In the genomic region with DNA sequence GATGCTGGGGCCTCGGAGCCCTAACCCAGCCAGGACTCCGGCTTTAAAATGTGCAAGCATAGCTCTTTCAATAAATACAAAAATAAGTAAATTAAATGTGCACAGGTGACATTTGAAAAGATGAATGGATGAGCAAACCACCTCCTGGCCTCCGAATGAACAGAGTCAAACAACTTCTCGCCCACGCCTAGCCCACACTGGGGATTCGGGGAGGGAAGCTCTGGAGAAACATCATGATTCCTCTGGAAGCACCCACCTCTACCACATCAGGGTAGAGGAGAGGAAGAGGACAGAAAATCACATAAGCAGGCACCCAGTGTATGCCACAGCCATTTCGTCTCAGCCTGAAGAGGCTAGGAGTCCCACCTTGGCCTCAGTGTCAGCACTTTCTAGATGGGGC, we compare ENCODE assay signal across 32 cellular contexts.
"Had no signal": no experiment of that assay in that cellular context is flagged by ENCODE, and none has a peak within 500 bp of the region (broad histone marks: within the 10 kb centered on the region; RNA-seq: fewer than 3 reads in every experiment).

No MANE protein-coding gene starts in this region.

- H3K27me3 ChIP-seq: adrenal gland, body of pancreas, esophagus squamous epithelium had no signal

- H3K27ac ChIP-seq: adrenal gland, body of pancreas, epithelial cell of prostate, esophagus squamous epithelium, gastroesophageal sphincter had no signal

- H3K4me3 Mint-ChIP-seq: activated CD4-positive, alpha-beta memory T cell treated with anti-CD3 and anti-CD28 coated beads for 36 hours; activated CD4-positive, alpha-beta T cell treated with anti-CD3 and anti-CD28 coated beads for 36 hours; activated CD4-positive, alpha-beta T cell treated with anti-CD3 and anti-CD28 coated beads, Interleukin-2, amount 10 ng/mL, durations not matched to agents 24 days and 14 days; activated CD8-positive, alpha-beta memory T cell treated with anti-CD3 and anti-CD28 coated beads, Interleukin-2, amount 10 ng/mL, durations not matched to agents 7 days and 5 days; activated CD8-positive, alpha-beta T cell treated with anti-CD3 and anti-CD28 coated beads, Interleukin-2, amount 10 ng/mL, durations not matched to agents 7 days and 5 days; activated naive CD4-positive, alpha-beta T cell treated with anti-CD3 and anti-CD28 coated beads for 36 hours; activated naive CD4-positive, alpha-beta T cell treated with anti-CD3 and anti-CD28 coated beads, Interleukin-2, amount 50 U/mL, for 24 hours; activated naive CD8-positive, alpha-beta T cell treated with anti-CD3 and anti-CD28 coated beads for 36 hours; activated naive CD8-positive, alpha-beta T cell treated with anti-CD3 and anti-CD28 coated beads, Interleukin-2, amount 50 U/mL, for 24 hours; activated T-helper 1 cell treated with anti-CD3 and anti-CD28 coated beads, Interleukin-12 subunit alpha, Interleukin-12 subunit beta, Interleukin-2, Interleukin-4 antibody, amounts not matched to agents 30 ng/mL and 10 ng/mL and 1 ng/mL, durations not matched to agents 14 hours and 24 hours and 36 hours; T-cell; T-helper 1 cell treated with Interleukin-12 subunit alpha and Interleukin-12 subunit beta and Interleukin-4 antibody, amounts not matched to agents 30 μg/mL and 1 μg/mL, for 36 hours; T-helper 2 cell treated with Interferon-gamma antibody and Interleukin-4, amounts not matched to agents 5 μg/mL and 100 μg/mL, for 36 hours had no signal

- H3K9me3 Mint-ChIP-seq: activated CD4-positive, alpha-beta memory T cell treated with anti-CD3 and anti-CD28 coated beads for 36 hours; activated CD4-positive, alpha-beta T cell treated with anti-CD3 and anti-CD28 coated beads, Interleukin-2, amount 10 ng/mL, durations not matched to agents 24 days and 14 days; activated naive CD4-positive, alpha-beta T cell treated with anti-CD3 and anti-CD28 coated beads for 36 hours; activated naive CD4-positive, alpha-beta T cell treated with anti-CD3 and anti-CD28 coated beads, Interleukin-2, amount 50 U/mL, for 24 hours; activated naive CD8-positive, alpha-beta T cell treated with anti-CD3 and anti-CD28 coated beads for 36 hours; activated naive CD8-positive, alpha-beta T cell treated with anti-CD3 and anti-CD28 coated beads, Interleukin-2, amount 50 U/mL, for 24 hours; activated T-helper 1 cell treated with anti-CD3 and anti-CD28 coated beads, Interleukin-12 subunit alpha, Interleukin-12 subunit beta, Interleukin-2, Interleukin-4 antibody, amounts not matched to agents 30 ng/mL and 10 ng/mL and 1 ng/mL, durations not matched to agents 14 hours and 24 hours and 36 hours; activated T-helper 2 cell treated with anti-CD3 and anti-CD28 coated beads, Interferon-gamma antibody, Interleukin-2, Interleukin-4, amounts not matched to agents 10 μg/mL and 5 μg/mL and 100 μg/mL, durations not matched to agents 14 hours and 24 hours and 36 hours; T-cell; T-helper 1 cell treated with Interleukin-12 subunit alpha and Interleukin-12 subunit beta and Interleukin-4 antibody, amounts not matched to agents 30 μg/mL and 1 μg/mL, for 36 hours; T-helper 2 cell treated with Interferon-gamma antibody and Interleukin-4, amounts not matched to agents 5 μg/mL and 100 μg/mL, for 36 hours had no signal

- H3K36me3 Mint-ChIP-seq: activated CD4-positive, alpha-beta memory T cell treated with anti-CD3 and anti-CD28 coated beads for 36 hours; activated CD8-positive, alpha-beta memory T cell treated with anti-CD3 and anti-CD28 coated beads, Interleukin-2, amount 10 ng/mL, durations not matched to agents 7 days and 5 days; activated naive CD4-positive, alpha-beta T cell treated with anti-CD3 and anti-CD28 coated beads, Interleukin-2, amount 50 U/mL, for 24 hours; activated naive CD8-positive, alpha-beta T cell treated with anti-CD3 and anti-CD28 coated beads for 36 hours; T-cell had no signal

- DNase-seq: activated CD4-positive, alpha-beta memory T cell treated with anti-CD3 and anti-CD28 coated beads for 36 hours; activated CD4-positive, alpha-beta T cell treated with anti-CD3 and anti-CD28 coated beads for 36 hours; activated CD4-positive, alpha-beta T cell treated with anti-CD3 and anti-CD28 coated beads, Interleukin-2, amount 10 ng/mL, durations not matched to agents 24 days and 14 days; activated CD4-positive, CD25-positive, alpha-beta regulatory T cell; activated CD4-positive, CD25-positive, alpha-beta regulatory T cell treated with anti-CD3 and anti-CD28 coated beads, Interleukin-2, amount 50 U/mL, for 72 hours; activated CD8-positive, alpha-beta memory T cell treated with anti-CD3 and anti-CD28 coated beads, Interleukin-2, amount 10 ng/mL, durations not matched to agents 7 days and 5 days; activated CD8-positive, alpha-beta memory T cell treated with anti-CD3 and anti-CD28 coated beads, Interleukin-2, amount 50 U/mL, for 4 hours; activated CD8-positive, alpha-beta T cell treated with anti-CD3 and anti-CD28 coated beads, Interleukin-2, amount 10 ng/mL, durations not matched to agents 7 days and 5 days; activated effector memory CD4-positive, alpha-beta T cell treated with anti-CD3 and anti-CD28 coated beads, Interleukin-2, amount 50 U/mL, for 16 hours; activated naive CD4-positive, alpha-beta T cell treated with anti-CD3 and anti-CD28 coated beads for 36 hours; activated naive CD8-positive, alpha-beta T cell treated with anti-CD3 and anti-CD28 coated beads for 36 hours; activated naive CD8-positive, alpha-beta T cell treated with anti-CD3 and anti-CD28 coated beads, Interleukin-2, amount 50 U/mL, for 24 hours; activated T-cell treated with anti-CD3 and anti-CD28 coated beads, Interleukin-2, amount 50 U/mL, for 1 hour; activated T-cell treated with anti-CD3 and anti-CD28 coated beads, Interleukin-2, amount 50 U/mL, for 48 hours; adrenal gland; amygdala; aorta; body of pancreas; cortex of kidney; dermis blood vessel endothelial cell; effector CD4-positive, alpha-beta T cell; esophagus squamous epithelium; foreskin melanocyte; T-cell; T1000 had no signal

- H3K27ac Mint-ChIP-seq: activated CD4-positive, alpha-beta memory T cell treated with anti-CD3 and anti-CD28 coated beads for 36 hours; activated CD4-positive, alpha-beta T cell treated with anti-CD3 and anti-CD28 coated beads for 36 hours; activated CD4-positive, alpha-beta T cell treated with anti-CD3 and anti-CD28 coated beads, Interleukin-2, amount 10 ng/mL, durations not matched to agents 24 days and 14 days; activated CD8-positive, alpha-beta memory T cell treated with anti-CD3 and anti-CD28 coated beads, Interleukin-2, amount 10 ng/mL, durations not matched to agents 7 days and 5 days; activated CD8-positive, alpha-beta T cell treated with anti-CD3 and anti-CD28 coated beads, Interleukin-2, amount 10 ng/mL, durations not matched to agents 7 days and 5 days; activated naive CD4-positive, alpha-beta T cell treated with anti-CD3 and anti-CD28 coated beads for 36 hours; activated naive CD4-positive, alpha-beta T cell treated with anti-CD3 and anti-CD28 coated beads, Interleukin-2, amount 50 U/mL, for 24 hours; activated naive CD8-positive, alpha-beta T cell treated with anti-CD3 and anti-CD28 coated beads for 36 hours; activated naive CD8-positive, alpha-beta T cell treated with anti-CD3 and anti-CD28 coated beads, Interleukin-2, amount 50 U/mL, for 24 hours; activated T-helper 1 cell treated with anti-CD3 and anti-CD28 coated beads, Interleukin-12 subunit alpha, Interleukin-12 subunit beta, Interleukin-2, Interleukin-4 antibody, amounts not matched to agents 30 ng/mL and 10 ng/mL and 1 ng/mL, durations not matched to agents 14 hours and 24 hours and 36 hours; activated T-helper 2 cell treated with anti-CD3 and anti-CD28 coated beads, Interferon-gamma antibody, Interleukin-2, Interleukin-4, amounts not matched to agents 10 μg/mL and 5 μg/mL and 100 μg/mL, durations not matched to agents 14 hours and 24 hours and 36 hours; T-cell; T-helper 2 cell treated with Interferon-gamma antibody and Interleukin-4, amounts not matched to agents 5 μg/mL and 100 μg/mL, for 36 hours had no signal

- ATAC-seq: activated CD4-positive, alpha-beta T cell treated with anti-CD3 and anti-CD28 coated beads for 36 hours; activated CD8-positive, alpha-beta memory T cell treated with anti-CD3 and anti-CD28 coated beads, Interleukin-2, amount 10 ng/mL, durations not matched to agents 7 days and 5 days; activated CD8-positive, alpha-beta T cell treated with anti-CD3 and anti-CD28 coated beads, Interleukin-2, amount 10 ng/mL, durations not matched to agents 7 days and 5 days; activated naive CD8-positive, alpha-beta T cell treated with anti-CD3 and anti-CD28 coated beads, Interleukin-2, amount 50 U/mL, for 24 hours; body of pancreas; gastroesophageal sphincter; T-cell had no signal

- H3K4me1 ChIP-seq: adrenal gland, body of pancreas, gastroesophageal sphincter had no signal

- H3K4me1 Mint-ChIP-seq: activated CD4-positive, alpha-beta T cell treated with anti-CD3 and anti-CD28 coated beads, Interleukin-2, amount 10 ng/mL, durations not matched to agents 24 days and 14 days; activated CD8-positive, alpha-beta memory T cell treated with anti-CD3 and anti-CD28 coated beads, Interleukin-2, amount 10 ng/mL, durations not matched to agents 7 days and 5 days had no signal

- H3K9me3 ChIP-seq: adrenal gland, body of pancreas, esophagus squamous epithelium, gastroesophageal sphincter had no signal

- H3K27me3 Mint-ChIP-seq: activated CD4-positive, alpha-beta memory T cell treated with anti-CD3 and anti-CD28 coated beads for 36 hours; activated CD4-positive, alpha-beta T cell treated with anti-CD3 and anti-CD28 coated beads for 36 hours; activated CD4-positive, alpha-beta T cell treated with anti-CD3 and anti-CD28 coated beads, Interleukin-2, amount 10 ng/mL, durations not matched to agents 24 days and 14 days; activated CD8-positive, alpha-beta memory T cell treated with anti-CD3 and anti-CD28 coated beads, Interleukin-2, amount 10 ng/mL, durations not matched to agents 7 days and 5 days; activated naive CD4-positive, alpha-beta T cell treated with anti-CD3 and anti-CD28 coated beads, Interleukin-2, amount 50 U/mL, for 24 hours; activated naive CD8-positive, alpha-beta T cell treated with anti-CD3 and anti-CD28 coated beads for 36 hours; activated naive CD8-positive, alpha-beta T cell treated with anti-CD3 and anti-CD28 coated beads, Interleukin-2, amount 50 U/mL, for 24 hours; T-cell had no signal

- H3K36me3 ChIP-seq: adrenal gland, esophagus squamous epithelium, gastroesophageal sphincter had no signal

- H3K4me3 ChIP-seq: adrenal gland, body of pancreas, esophagus squamous epithelium, gastroesophageal sphincter had no signal
